ENCODE assay signal across 1 cellular context in the genomic region with DNA sequence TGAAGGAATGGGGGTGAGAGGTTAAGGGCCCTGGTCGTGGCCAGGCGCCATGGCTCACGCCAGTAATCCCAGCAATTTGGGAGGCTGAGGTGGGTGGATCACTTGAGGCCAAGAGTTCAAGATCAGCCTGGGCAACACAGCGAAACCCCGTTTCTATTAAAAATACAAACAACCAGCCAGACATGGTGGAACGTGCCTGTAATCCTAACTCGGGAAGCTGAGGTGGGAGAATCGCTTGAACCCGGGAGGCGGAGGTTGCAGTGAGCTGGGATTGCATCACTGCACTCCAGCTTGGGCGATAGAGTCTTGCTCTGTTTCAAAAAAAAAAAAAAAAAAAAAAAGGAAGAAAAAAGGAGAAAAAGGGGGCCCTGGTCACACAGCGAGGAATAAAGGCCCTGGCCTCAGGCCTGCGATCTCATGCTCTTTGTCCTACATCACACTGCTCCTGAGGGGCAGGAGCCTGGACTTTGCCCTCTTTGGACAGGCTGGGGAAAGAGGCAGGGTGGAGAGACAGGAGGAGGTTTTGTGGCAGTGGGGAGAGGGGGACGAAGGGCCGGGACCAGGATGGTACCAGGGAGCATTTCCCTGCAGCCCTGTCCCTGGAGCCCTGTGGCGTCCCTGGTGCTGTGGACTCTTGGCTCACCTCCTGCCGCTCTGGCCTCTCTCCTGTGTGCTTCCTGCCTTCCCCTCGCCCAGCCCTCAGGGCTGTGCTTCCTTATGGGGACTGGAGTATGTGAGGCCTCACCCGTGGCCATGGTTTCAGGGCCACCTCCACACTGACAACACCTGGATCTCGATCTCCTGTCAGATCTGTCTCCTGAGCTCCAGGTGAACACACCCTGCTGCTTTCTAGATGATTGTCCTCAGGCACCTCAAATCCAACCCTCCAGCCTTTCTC.
TF ChIP-seq lines count a peak whose summit lies in the region.

No MANE protein-coding gene starts in this region.

TF ChIP-seq in HepG2, 621 proteins besides CTCF, POLR2A, EP300 and RAD21 (continued from another document and continues in another):
- TF ChIP-seq ZNF792 (CRISPR knock-in tag; IDR thresholded peaks at IDR 0.05) (0 out of 2 replicates have a peak, but pooled peaks have one; percentile 37), TEAD2 (CRISPR knock-in tag; IDR thresholded peaks at IDR 0.05) (no peak; the same call in 1 of the 2 replicates), KDM2A (CRISPR knock-in tag; IDR thresholded peaks at IDR 0.05; ENCODE audit: borderline replicate concordance, low read depth) (peak; percentile 41; the same call in 1 of the 2 replicates), SMAD3 (CRISPR knock-in tag; IDR thresholded peaks at IDR 0.05) (0 out of 2 replicates have a peak, but pooled peaks have one; percentile 34), TBP (CRISPR knock-in tag; IDR thresholded peaks at IDR 0.05) (no peak), PAF1 (CRISPR knock-in tag; IDR thresholded peaks at IDR 0.05) (no peak), SP140L (CRISPR knock-in tag; IDR thresholded peaks at IDR 0.05; ENCODE audit: borderline replicate concordance) (no peak), ZNF776 (CRISPR knock-in tag; IDR thresholded peaks at IDR 0.05) (0 out of 2 replicates have a peak, but pooled peaks have one; percentile 56), CBX5 (CRISPR knock-in tag; IDR thresholded peaks at IDR 0.05; ENCODE audit: borderline replicate concordance) (peak; percentile 49; the same call in 1 of the 2 replicates), FOXJ3 (CRISPR knock-in tag; IDR thresholded peaks at IDR 0.05; ENCODE audit: borderline replicate concordance) (0 out of 2 replicates have a peak, but pooled peaks have one; percentile 47), SRSF4 (IDR thresholded peaks at IDR 0.05; ENCODE audit: low read depth, low read length, poor library complexity, severe bottlenecking) (no peak), RCOR2 (CRISPR knock-in tag; IDR thresholded peaks at IDR 0.05) (peak; percentile 80), ZNF557 (CRISPR knock-in tag; IDR thresholded peaks at IDR 0.05) (no peak), MAF1 (CRISPR knock-in tag; IDR thresholded peaks at IDR 0.05; ENCODE audit: borderline replicate concordance) (no peak), ZNF720 (CRISPR knock-in tag; IDR thresholded peaks at IDR 0.05) (no peak), LCORL (IDR thresholded peaks at IDR 0.05) (peak; percentile 80; the same call in 1 of the 2 replicates), LCORL (CRISPR knock-in tag; IDR thresholded peaks at IDR 0.05) (peak; percentile 95), RBM22 (optimal IDR thresholded peaks at IDR 0.05; ENCODE audit: low read length) (peak; percentile 88), HOXA9 (CRISPR knock-in tag; IDR thresholded peaks at IDR 0.05; ENCODE audit: borderline replicate concordance) (no peak), ZEB1 (IDR thresholded peaks at IDR 0.05; ENCODE audit: insufficient replicate concordance, low read depth) (peak; percentile 22), MYC (CRISPR knock-in tag; IDR thresholded peaks at IDR 0.05; ENCODE audit: borderline replicate concordance) (peak; percentile 85), HNRNPLL (IDR thresholded peaks at IDR 0.05; ENCODE audit: low read depth, low read length, poor library complexity, severe bottlenecking) (peak; percentile 32), NR1H2 (CRISPR knock-in tag; IDR thresholded peaks at IDR 0.05; ENCODE audit: borderline replicate concordance, low read depth) (no peak), PAWR (CRISPR knock-in tag; IDR thresholded peaks at IDR 0.05; ENCODE audit: borderline replicate concordance) (peak; percentile 90; the same call in 1 of the 2 replicates), XRCC5 (optimal IDR thresholded peaks at IDR 0.05; ENCODE audit: low read length) (peak; percentile 94), ZFP37 (CRISPR knock-in tag; IDR thresholded peaks at IDR 0.05; ENCODE audit: borderline replicate concordance) (no peak), MTF1 (CRISPR knock-in tag; IDR thresholded peaks at IDR 0.05) (no peak), ZSCAN9 (CRISPR knock-in tag; IDR thresholded peaks at IDR 0.05; ENCODE audit: borderline replicate concordance) (peak; percentile 91), SPEN (CRISPR knock-in tag; IDR thresholded peaks at IDR 0.05; ENCODE audit: low read depth) (peak; percentile 89), SRSF1 (optimal IDR thresholded peaks at IDR 0.05; ENCODE audit: low read depth, low read length) (peak; percentile 70), ZSCAN21 (CRISPR knock-in tag; IDR thresholded peaks at IDR 0.05; ENCODE audit: borderline replicate concordance) (peak; percentile 87; the same call in 1 of the 2 replicates), AGO1 (IDR thresholded peaks at IDR 0.05; ENCODE audit: low read depth, low read length, poor library complexity, severe bottlenecking) (peak; percentile 58), ZNF441 (CRISPR knock-in tag; IDR thresholded peaks at IDR 0.05; ENCODE audit: borderline replicate concordance) (peak; percentile 87; the same call in 1 of the 2 replicates), HMGA1 (CRISPR knock-in tag; conservative IDR thresholded peaks at IDR 0.05) (no peak), FOXK1 (CRISPR knock-in tag; IDR thresholded peaks at IDR 0.05; ENCODE audit: borderline replicate concordance, low read depth) (peak; percentile 36; the same call in 1 of the 2 replicates), KLF13 (CRISPR knock-in tag; IDR thresholded peaks at IDR 0.05) (no peak), ZNF235 (CRISPR knock-in tag; IDR thresholded peaks at IDR 0.05; ENCODE audit: borderline replicate concordance) (0 out of 2 replicates have a peak, but pooled peaks have one; percentile 72), ZNF33B (CRISPR knock-in tag; IDR thresholded peaks at IDR 0.05) (no peak), MXI1 (IDR thresholded peaks at IDR 0.05; ENCODE audit: borderline replicate concordance, low read depth, low read length) (peak; percentile 61; the same call in 1 of the 3 replicates)
- TF ChIP-seq, protein P1, sequence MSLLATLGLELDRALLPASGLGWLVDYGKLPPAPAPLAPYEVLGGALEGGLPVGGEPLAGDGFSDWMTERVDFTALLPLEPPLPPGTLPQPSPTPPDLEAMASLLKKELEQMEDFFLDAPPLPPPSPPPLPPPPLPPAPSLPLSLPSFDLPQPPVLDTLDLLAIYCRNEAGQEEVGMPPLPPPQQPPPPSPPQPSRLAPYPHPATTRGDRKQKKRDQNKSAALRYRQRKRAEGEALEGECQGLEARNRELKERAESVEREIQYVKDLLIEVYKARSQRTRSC (CRISPR knock-in tag; IDR thresholded peaks at IDR 0.05; ENCODE audit: low read depth) = peak; percentile 79; the same call in 1 of the 2 replicates
- TF ChIP-seq, protein P2, sequence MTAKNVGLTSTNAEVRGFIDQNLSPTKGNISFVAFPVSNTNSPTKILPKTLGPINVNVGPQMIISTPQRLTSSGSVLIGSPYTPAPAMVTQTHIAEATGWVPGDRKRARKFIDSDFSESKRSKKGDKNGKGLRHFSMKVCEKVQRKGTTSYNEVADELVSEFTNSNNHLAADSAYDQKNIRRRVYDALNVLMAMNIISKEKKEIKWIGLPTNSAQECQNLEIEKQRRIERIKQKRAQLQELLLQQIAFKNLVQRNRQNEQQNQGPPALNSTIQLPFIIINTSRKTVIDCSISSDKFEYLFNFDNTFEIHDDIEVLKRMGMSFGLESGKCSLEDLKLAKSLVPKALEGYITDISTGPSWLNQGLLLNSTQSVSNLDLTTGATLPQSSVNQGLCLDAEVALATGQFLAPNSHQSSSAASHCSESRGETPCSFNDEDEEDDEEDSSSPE (CRISPR knock-in tag; IDR thresholded peaks at IDR 0.05) = peak; percentile 41; the same call in 1 of the 2 replicates
- TF ChIP-seq, protein P3, sequence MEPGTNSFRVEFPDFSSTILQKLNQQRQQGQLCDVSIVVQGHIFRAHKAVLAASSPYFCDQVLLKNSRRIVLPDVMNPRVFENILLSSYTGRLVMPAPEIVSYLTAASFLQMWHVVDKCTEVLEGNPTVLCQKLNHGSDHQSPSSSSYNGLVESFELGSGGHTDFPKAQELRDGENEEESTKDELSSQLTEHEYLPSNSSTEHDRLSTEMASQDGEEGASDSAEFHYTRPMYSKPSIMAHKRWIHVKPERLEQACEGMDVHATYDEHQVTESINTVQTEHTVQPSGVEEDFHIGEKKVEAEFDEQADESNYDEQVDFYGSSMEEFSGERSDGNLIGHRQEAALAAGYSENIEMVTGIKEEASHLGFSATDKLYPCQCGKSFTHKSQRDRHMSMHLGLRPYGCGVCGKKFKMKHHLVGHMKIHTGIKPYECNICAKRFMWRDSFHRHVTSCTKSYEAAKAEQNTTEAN (CRISPR knock-in tag; conservative IDR thresholded peaks at IDR 0.05) = no peak
- TF ChIP-seq, protein P4, sequence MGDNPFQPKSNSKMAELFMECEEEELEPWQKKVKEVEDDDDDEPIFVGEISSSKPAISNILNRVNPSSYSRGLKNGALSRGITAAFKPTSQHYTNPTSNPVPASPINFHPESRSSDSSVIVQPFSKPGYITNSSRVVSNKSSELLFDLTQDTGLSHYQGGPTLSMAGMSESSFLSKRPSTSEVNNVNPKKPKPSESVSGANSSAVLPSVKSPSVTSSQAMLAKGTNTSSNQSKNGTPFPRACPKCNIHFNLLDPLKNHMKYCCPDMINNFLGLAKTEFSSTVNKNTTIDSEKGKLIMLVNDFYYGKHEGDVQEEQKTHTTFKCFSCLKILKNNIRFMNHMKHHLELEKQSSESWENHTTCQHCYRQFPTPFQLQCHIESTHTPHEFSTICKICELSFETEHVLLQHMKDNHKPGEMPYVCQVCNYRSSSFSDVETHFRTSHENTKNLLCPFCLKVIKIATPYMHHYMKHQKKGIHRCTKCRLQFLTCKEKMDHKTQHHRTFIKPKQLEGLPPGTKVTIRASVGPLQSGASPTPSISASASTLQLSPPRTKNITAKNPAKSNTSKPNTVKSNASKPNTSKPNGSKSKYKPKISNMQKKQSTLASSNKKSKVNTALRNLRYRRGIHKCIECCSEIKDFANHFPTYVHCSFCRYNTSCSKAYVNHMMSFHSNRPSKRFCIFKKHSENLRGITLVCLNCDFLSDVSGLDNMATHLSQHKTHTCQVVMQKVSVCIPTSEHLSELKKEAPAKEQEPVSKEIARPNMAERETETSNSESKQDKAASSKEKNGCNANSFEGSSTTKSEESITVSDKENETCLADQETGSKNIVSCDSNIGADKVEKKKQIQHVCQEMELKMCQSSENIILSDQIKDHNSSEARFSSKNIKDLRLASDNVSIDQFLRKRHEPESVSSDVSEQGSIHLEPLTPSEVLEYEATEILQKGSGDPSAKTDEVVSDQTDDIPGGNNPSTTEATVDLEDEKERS (CRISPR knock-in tag; IDR thresholded peaks at IDR 0.05) = peak; percentile 63
- TF ChIP-seq, protein P5, sequence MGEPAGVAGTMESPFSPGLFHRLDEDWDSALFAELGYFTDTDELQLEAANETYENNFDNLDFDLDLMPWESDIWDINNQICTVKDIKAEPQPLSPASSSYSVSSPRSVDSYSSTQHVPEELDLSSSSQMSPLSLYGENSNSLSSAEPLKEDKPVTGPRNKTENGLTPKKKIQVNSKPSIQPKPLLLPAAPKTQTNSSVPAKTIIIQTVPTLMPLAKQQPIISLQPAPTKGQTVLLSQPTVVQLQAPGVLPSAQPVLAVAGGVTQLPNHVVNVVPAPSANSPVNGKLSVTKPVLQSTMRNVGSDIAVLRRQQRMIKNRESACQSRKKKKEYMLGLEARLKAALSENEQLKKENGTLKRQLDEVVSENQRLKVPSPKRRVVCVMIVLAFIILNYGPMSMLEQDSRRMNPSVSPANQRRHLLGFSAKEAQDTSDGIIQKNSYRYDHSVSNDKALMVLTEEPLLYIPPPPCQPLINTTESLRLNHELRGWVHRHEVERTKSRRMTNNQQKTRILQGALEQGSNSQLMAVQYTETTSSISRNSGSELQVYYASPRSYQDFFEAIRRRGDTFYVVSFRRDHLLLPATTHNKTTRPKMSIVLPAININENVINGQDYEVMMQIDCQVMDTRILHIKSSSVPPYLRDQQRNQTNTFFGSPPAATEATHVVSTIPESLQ (CRISPR knock-in tag; conservative IDR thresholded peaks at IDR 0.05) = peak; percentile 67; the same call in 1 of the 2 replicates
- TF ChIP-seq, protein P6, sequence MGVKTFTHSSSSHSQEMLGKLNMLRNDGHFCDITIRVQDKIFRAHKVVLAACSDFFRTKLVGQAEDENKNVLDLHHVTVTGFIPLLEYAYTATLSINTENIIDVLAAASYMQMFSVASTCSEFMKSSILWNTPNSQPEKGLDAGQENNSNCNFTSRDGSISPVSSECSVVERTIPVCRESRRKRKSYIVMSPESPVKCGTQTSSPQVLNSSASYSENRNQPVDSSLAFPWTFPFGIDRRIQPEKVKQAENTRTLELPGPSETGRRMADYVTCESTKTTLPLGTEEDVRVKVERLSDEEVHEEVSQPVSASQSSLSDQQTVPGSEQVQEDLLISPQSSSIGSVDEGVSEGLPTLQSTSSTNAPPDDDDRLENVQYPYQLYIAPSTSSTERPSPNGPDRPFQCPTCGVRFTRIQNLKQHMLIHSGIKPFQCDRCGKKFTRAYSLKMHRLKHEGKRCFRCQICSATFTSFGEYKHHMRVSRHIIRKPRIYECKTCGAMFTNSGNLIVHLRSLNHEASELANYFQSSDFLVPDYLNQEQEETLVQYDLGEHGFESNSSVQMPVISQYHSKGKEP (CRISPR knock-in tag; IDR thresholded peaks at IDR 0.05) = no peak; the same call in 1 of the 2 replicates
- TF ChIP-seq, protein P7, sequence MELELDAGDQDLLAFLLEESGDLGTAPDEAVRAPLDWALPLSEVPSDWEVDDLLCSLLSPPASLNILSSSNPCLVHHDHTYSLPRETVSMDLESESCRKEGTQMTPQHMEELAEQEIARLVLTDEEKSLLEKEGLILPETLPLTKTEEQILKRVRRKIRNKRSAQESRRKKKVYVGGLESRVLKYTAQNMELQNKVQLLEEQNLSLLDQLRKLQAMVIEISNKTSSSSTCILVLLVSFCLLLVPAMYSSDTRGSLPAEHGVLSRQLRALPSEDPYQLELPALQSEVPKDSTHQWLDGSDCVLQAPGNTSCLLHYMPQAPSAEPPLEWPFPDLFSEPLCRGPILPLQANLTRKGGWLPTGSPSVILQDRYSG (CRISPR knock-in tag; IDR thresholded peaks at IDR 0.05) = 0 out of 2 replicates have a peak, but pooled peaks have one; percentile 14
- TF ChIP-seq, protein P8, sequence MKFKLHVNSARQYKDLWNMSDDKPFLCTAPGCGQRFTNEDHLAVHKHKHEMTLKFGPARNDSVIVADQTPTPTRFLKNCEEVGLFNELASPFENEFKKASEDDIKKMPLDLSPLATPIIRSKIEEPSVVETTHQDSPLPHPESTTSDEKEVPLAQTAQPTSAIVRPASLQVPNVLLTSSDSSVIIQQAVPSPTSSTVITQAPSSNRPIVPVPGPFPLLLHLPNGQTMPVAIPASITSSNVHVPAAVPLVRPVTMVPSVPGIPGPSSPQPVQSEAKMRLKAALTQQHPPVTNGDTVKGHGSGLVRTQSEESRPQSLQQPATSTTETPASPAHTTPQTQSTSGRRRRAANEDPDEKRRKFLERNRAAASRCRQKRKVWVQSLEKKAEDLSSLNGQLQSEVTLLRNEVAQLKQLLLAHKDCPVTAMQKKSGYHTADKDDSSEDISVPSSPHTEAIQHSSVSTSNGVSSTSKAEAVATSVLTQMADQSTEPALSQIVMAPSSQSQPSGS (CRISPR knock-in tag; IDR thresholded peaks at IDR 0.05) = peak; percentile 40; the same call in 1 of the 2 replicates
- TF ChIP-seq, protein P9, sequence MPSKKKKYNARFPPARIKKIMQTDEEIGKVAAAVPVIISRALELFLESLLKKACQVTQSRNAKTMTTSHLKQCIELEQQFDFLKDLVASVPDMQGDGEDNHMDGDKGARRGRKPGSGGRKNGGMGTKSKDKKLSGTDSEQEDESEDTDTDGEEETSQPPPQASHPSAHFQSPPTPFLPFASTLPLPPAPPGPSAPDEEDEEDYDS (CRISPR knock-in tag; IDR thresholded peaks at IDR 0.05) = peak; percentile 61; the same call in 1 of the 2 replicates
- TF ChIP-seq, protein P10, sequence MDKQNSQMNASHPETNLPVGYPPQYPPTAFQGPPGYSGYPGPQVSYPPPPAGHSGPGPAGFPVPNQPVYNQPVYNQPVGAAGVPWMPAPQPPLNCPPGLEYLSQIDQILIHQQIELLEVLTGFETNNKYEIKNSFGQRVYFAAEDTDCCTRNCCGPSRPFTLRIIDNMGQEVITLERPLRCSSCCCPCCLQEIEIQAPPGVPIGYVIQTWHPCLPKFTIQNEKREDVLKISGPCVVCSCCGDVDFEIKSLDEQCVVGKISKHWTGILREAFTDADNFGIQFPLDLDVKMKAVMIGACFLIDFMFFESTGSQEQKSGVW (CRISPR knock-in tag; IDR thresholded peaks at IDR 0.05; ENCODE audit: borderline replicate concordance) = no peak
